In genomic region chr6:48144024-48144423, GRCh38 we compare ENCODE assay signal across 1 cellular context.
TF ChIP-seq lines count a peak whose summit lies in the region.

No MANE protein-coding gene starts in this region.

TF ChIP-seq in SK-N-SH treated with all-trans-retinoic acid at 6 μM for 48 hours, 23 proteins besides CTCF, POLR2A, EP300 and RAD21 (continued from another document):
- 0 out of 2 replicates have a peak, but pooled peaks have one; percentile 28 for TF ChIP-seq CREB5 (CRISPR knock-in tag; IDR thresholded peaks at IDR 0.05; ENCODE audit: low read depth)
